ENCODE assay signal across 8 cellular contexts in the genomic region with DNA sequence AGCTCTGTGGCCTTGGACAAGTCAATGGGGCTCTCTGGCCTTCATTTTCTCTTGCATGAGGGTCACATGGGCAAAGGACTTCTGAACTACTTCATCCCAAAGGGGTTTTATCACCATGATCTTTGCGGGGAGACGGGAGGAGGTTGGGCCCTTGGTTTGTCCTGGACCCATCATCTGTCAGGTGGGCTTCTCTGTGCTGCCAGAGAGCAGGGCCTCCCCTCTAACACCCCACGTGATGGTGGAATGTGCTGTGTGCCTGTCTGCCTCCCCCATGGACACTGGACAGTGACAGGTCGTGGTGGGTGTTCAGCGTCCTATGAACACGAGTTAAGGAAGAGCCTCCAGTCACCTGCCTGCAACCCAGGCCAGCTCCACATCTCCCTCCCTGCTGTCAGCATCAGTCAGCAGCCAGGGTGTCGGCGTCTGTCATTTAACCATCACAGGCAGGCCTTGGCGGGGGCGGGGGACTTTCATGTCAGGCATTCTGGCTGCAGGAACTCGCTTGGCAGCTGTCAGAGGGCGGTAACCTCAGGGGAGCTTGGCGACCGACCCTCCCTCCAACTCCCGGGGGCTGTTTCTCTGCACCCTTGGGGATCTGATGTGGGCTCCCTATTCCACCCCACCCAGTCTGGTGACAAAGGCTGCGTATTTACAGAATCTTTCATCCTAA. TPM values are rescaled to one million over a fixed set of nuclear protein-coding genes. Genes with fewer than 3 reads are reported as not detected.
DNase-seq lines count a peak whose midpoint lies in the region; ATAC-seq and TF ChIP-seq lines count a peak whose summit lies in the region.

No MANE protein-coding gene starts in this region.

- peaks cover 30% of the 10 kb centered on the region for H3K36me3 Mint-ChIP-seq in activated CD4-positive, alpha-beta memory T cell treated with anti-CD3 and anti-CD28 coated beads, Interleukin-2, amount 10 ng/mL, durations not matched to agents 7 days and 5 days (ENCODE audit: low read depth)

- peak overlapping the region; percentile 65 for H3K4me3 Mint-ChIP-seq in activated CD4-positive, alpha-beta memory T cell treated with anti-CD3 and anti-CD28 coated beads, Interleukin-2, amount 10 ng/mL, durations not matched to agents 7 days and 5 days

- TF ChIP-seq CTCF in NB4 (IDR thresholded peaks at IDR 0.05; ENCODE audit: low read depth, low read length): no peak

- no peak for ATAC-seq in HG02588 (IDR thresholded peaks at IDR 0.05; ENCODE audit: unreplicated experiment)
- no peak for ATAC-seq in GM21447 (IDR thresholded peaks at IDR 0.05; ENCODE audit: unreplicated experiment)

- no peaks in the 10 kb centered on the region for H3K27me3 Mint-ChIP-seq in activated CD4-positive, alpha-beta memory T cell treated with anti-CD3 and anti-CD28 coated beads, Interleukin-2, amount 10 ng/mL, durations not matched to agents 7 days and 5 days

- peak overlapping the region; percentile 53 for H3K27ac Mint-ChIP-seq in activated CD4-positive, alpha-beta memory T cell treated with anti-CD3 and anti-CD28 coated beads, Interleukin-2, amount 10 ng/mL, durations not matched to agents 7 days and 5 days

- peak; percentile 47 for DNase-seq in NB4 (ENCODE audit: low read depth)
- DNase-seq in activated CD4-positive, alpha-beta memory T cell treated with anti-CD3 and anti-CD28 coated beads, Interleukin-2, amount 10 ng/mL, durations not matched to agents 7 days and 5 days: peak; percentile 55
- DNase-seq in effector CD8-positive, alpha-beta T cell (lab: John Stamatoyannopoulos, UW): peak; percentile 70
- peak; percentile 53 to 62 for DNase-seq in stimulated activated CD8-positive, alpha-beta memory T cell treated with anti-CD3 and anti-CD28 coated beads, Interleukin-15, amount 100 ng/mL, for 4 hours (ENCODE audit: low read depth in 2 of 2)
- no peak for DNase-seq in NCI-H510A (lab: John Stamatoyannopoulos, UW)
- DNase-seq in GOT3 (lab: John Stamatoyannopoulos, UW): no peak

- H3K4me1 Mint-ChIP-seq in activated CD4-positive, alpha-beta memory T cell treated with anti-CD3 and anti-CD28 coated beads, Interleukin-2, amount 10 ng/mL, durations not matched to agents 7 days and 5 days: peaks cover 34% of the 10 kb centered on the region

- H3K9me3 Mint-ChIP-seq in activated CD4-positive, alpha-beta memory T cell treated with anti-CD3 and anti-CD28 coated beads, Interleukin-2, amount 10 ng/mL, durations not matched to agents 7 days and 5 days: no peaks in the 10 kb centered on the region

- H3K4me3 ChIP-seq in NB4 (ENCODE audit: low read depth, low read length): no peak overlapping the region

- no peak for TF ChIP-seq POLR2A in NB4 (IDR thresholded peaks at IDR 0.05; ENCODE audit: extremely low read depth, insufficient read length)

- CTCF ChIA-PET in activated CD4-positive, alpha-beta memory T cell treated with anti-CD3 and anti-CD28 coated beads, Interleukin-2, amount 10 ng/mL, durations not matched to agents 7 days and 5 days (lab: Charles Lee): interaction anchor here (0.6 to 4.5 kb wide), 4 partner anchors 10 to 112 kb away, joined by 4 to 30 read pairs (median 5); no protein-coding TSS in a partner anchor

- POLR2A ChIA-PET in activated CD4-positive, alpha-beta memory T cell treated with anti-CD3 and anti-CD28 coated beads, Interleukin-2, amount 10 ng/mL, durations not matched to agents 7 days and 5 days (lab: Charles Lee): interaction anchor here (1.0 to 17.0 kb wide), 8 partner anchors 10 to 560 kb away, joined by 3 to 479 read pairs (median 6); a partner anchor contains a TSS

RNA-seq across cellular contexts. Expression of a gene that starts 2.6 kb away (rescaled TPM):
- total RNA-seq in activated CD4-positive, alpha-beta memory T cell treated with anti-CD3 and anti-CD28 coated beads, Interleukin-2, amount 10 ng/mL, durations not matched to agents 7 days and 5 days: 100 to 1,000 TPM; 498 to 500 TPM

RNA-seq across cellular contexts. Expression of a gene that starts 35.5 kb away (rescaled TPM):
- total RNA-seq in activated CD4-positive, alpha-beta memory T cell treated with anti-CD3 and anti-CD28 coated beads, Interleukin-2, amount 10 ng/mL, durations not matched to agents 7 days and 5 days: 1 to 10 TPM; 8.0 to 8.4 TPM

RNA-seq across cellular contexts. Expression of a gene that starts 52.7 kb away (rescaled TPM):
- total RNA-seq in activated CD4-positive, alpha-beta memory T cell treated with anti-CD3 and anti-CD28 coated beads, Interleukin-2, amount 10 ng/mL, durations not matched to agents 7 days and 5 days: 100 to 1,000 TPM; 111 to 114 TPM

RNA-seq across cellular contexts. Expression of a gene that starts 57.7 kb away (rescaled TPM):
- total RNA-seq in activated CD4-positive, alpha-beta memory T cell treated with anti-CD3 and anti-CD28 coated beads, Interleukin-2, amount 10 ng/mL, durations not matched to agents 7 days and 5 days: 100 to 1,000 TPM; 109 to 111 TPM

Comparison
In these comparisons a context has a peak if more than half of its experiments do, and no peak if none do; other contexts are left out.
1. DNase-seq: peak in NB4 (single experiment), activated CD4-positive, alpha-beta memory T cell treated with anti-CD3 and anti-CD28 coated beads, Interleukin-2, amount 10 ng/mL, durations not matched to agents 7 days and 5 days (single experiment), effector CD8-positive, alpha-beta T cell (single experiment) and stimulated activated CD8-positive, alpha-beta memory T cell treated with anti-CD3 and anti-CD28 coated beads, Interleukin-15, amount 100 ng/mL, for 4 hours (2 of 2); none in NCI-H510A (single experiment) and GOT3 (single experiment).